8 cellular contexts compared by ENCODE assay signal in the genomic region with DNA sequence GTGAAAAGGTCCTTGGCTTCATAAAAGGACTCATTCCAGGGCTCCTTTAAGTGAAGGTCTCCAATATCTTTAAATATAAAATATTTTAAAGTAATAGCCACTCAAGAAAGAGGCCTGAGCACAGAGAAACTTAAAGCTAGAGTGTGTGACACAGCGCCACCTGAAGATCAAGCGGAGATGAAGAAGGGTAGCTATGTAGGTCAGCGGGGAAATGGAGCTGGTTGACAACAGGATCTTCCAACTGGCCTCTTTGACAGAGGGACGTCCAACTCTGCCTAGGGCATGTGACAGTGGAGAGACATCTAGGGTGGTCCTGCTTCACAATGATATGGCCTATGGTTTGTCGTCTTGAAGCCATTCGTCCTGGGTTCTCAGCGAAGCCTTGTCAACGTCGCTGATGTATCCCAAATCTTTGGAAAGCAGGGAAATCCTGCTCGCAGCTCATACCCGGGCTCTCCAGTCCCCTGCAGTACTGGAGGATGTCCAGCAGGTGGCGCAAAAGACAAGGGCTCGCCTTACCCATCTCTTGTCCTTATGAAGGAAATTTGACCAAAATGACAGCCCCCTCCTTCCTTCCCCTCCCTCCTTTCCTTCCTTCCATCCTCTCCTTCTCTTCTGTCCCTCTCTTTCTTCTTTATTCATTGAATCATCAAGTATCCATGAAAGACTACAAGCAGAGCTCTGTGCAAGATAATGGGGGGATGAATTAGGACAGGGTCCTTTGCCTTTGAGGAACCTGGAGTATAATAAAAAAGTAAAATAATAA. TPM values are rescaled to one million over a fixed set of nuclear protein-coding genes. Genes with fewer than 3 reads are reported as not detected.
DNase-seq lines count a peak whose midpoint lies in the region; ATAC-seq, FAIRE-seq and TF ChIP-seq lines count a peak whose summit lies in the region.

No MANE protein-coding gene starts in this region.

- peak; percentile 91 for FAIRE-seq in HepG2 (lab: Jason Lieb, UNC)

- DNase-seq in AG20443 (ENCODE audit: low spot score): peak; percentile 82
- peak; percentile 64 for DNase-seq in NCI-H1694 treated with DMSO at 0.1 percent for 48 hours (lab: John Stamatoyannopoulos, UW)
- peak; percentile 34 to 60 for DNase-seq in activated CD4-positive, alpha-beta T cell treated with anti-CD3 and anti-CD28 coated beads for 4 hours
- DNase-seq in coronary artery (ENCODE audit: low spot score): no peak
- DNase-seq in HepG2 (ENCODE audit: low spot score): peak; percentile 41
- peak; percentile 23 to 33 (median 28) for DNase-seq in stimulated activated CD4-positive, alpha-beta T cell treated with anti-CD3 and anti-CD28 coated beads, TNF-alpha, amount 100 ng/mL, for 4 hours (ENCODE audit: low read depth in 3 of 3)

- H3K4me3 ChIP-seq in coronary artery (no peak overlapping the region), HepG2 (replicated peaks in 1 of 3; ENCODE audit: insufficient read depth in 1 of 3, low read depth in 2 of 3, low read length in 3 of 3) (no peak overlapping the region)

- no peak overlapping the region for H2AFZ ChIP-seq in HepG2 (ENCODE audit: low read length)

- TF ChIP-seq POLR2A in HepG2 (IDR thresholded peaks at IDR 0.05; ENCODE audit: insufficient read depth in 1 of 2, low read depth in 2 of 2, low read length in 2 of 2): no peak

- TF ChIP-seq EP300 in HepG2 (IDR thresholded peaks at IDR 0.05; ENCODE audit: low read depth in 2 of 2, low read length in 2 of 2) (no peak), HepG2 (CRISPR knock-in tag; IDR thresholded peaks at IDR 0.05; ENCODE audit: borderline replicate concordance) (no peak)

- intact Hi-C loops in HepG2 (cut with micrococcal nuclease; ENCODE audit: unreplicated experiment): loop anchor here (1.0 to 5.0 kb wide), 2 partner anchors 119 to 445 kb away; no protein-coding TSS in a partner anchor

- no peaks in the 10 kb centered on the region for H3K9me3 ChIP-seq in HepG2 (ENCODE audit: low read length)

- TF ChIP-seq CTCF in coronary artery (IDR thresholded peaks at IDR 0.05) (peak; percentile 96), HepG2 (CRISPR knock-in tag; IDR thresholded peaks at IDR 0.05) (peak; percentile 91)

- H3K79me2 ChIP-seq in HepG2 (ENCODE audit: insufficient read depth, low read length): no peaks in the 10 kb centered on the region

- POLR2A ChIA-PET in HepG2 (lab: Yijun Ruan, JAX): interaction anchor here (1.9 kb wide), 1 partner anchor 118 kb away, joined by 5 read pairs; no protein-coding TSS in a partner anchor

- peak; percentile 80 for TF ChIP-seq RAD21 in HepG2 (CRISPR knock-in tag; IDR thresholded peaks at IDR 0.05)

- BruUV-seq in HepG2 (replicated peaks; lab: Mats Ljungman, UMichigan): no TSS peak

- H3K27ac ChIP-seq in coronary artery (no peak overlapping the region), HepG2 (ENCODE audit: extremely low read length, insufficient read depth, low read length) (no peak overlapping the region)

- ATAC-seq in GM18867 (IDR thresholded peaks at IDR 0.05; ENCODE audit: unreplicated experiment) (peak; percentile 53), HepG2 (peak; percentile 70), GM21367 (IDR thresholded peaks at IDR 0.05; ENCODE audit: unreplicated experiment) (no peak)

- no peaks in the 10 kb centered on the region for H3K36me3 ChIP-seq in HepG2 (replicated peaks in 1 of 2; ENCODE audit: control insufficient read depth in 1 of 2, insufficient read depth in 2 of 2, low read length in 2 of 2)

- in situ Hi-C loops in HepG2 (cut with HindIII; ENCODE audit: extremely low pct_ligation_motif_present, low pct_unique_long_range_greater_than_20kb): loop anchor here (5.0 kb wide), 1 partner anchor 120 kb away; no protein-coding TSS in a partner anchor

- WGBS in HepG2 (ENCODE audit: low lambda C conversion rate): 3% methylated on average over 7 of the region's 13 CpGs

- peaks cover 0 to 4% of the 10 kb centered on the region in 2 experiments; a peak in 2 of 5 replicates for H3K27me3 ChIP-seq in HepG2 (ENCODE audit: control insufficient read depth in 1 of 2, insufficient read depth in 2 of 2, low read length in 2 of 2)

- H3K4me2 ChIP-seq in HepG2 (ENCODE audit: low read depth, low read length): no peak overlapping the region

- no peaks in the 10 kb centered on the region for H4K20me1 ChIP-seq in HepG2 (ENCODE audit: insufficient read depth, low read length)

- no peak overlapping the region for H3K9ac ChIP-seq in HepG2 (ENCODE audit: insufficient read depth, low read depth, low read length)

- CTCF ChIA-PET in HepG2 (lab: Yijun Ruan, JAX; ENCODE audit: low intra/inter-chr PET ratio, low total read pairs): interaction anchor here (1.2 to 4.4 kb wide), 2 partner anchors 119 to 704 kb away, joined by 6 to 68 read pairs; no protein-coding TSS in a partner anchor

- no peaks in the 10 kb centered on the region for H3K4me1 ChIP-seq in HepG2 (ENCODE audit: insufficient read depth, low read length)

TF ChIP-seq in HepG2, 621 proteins besides CTCF, POLR2A, EP300 and RAD21 (continues in another document):
- TF ChIP-seq KMT2B (CRISPR knock-in tag; IDR thresholded peaks at IDR 0.05) (0 out of 2 replicates have a peak, but pooled peaks have one; percentile 15), HMG20A (CRISPR knock-in tag; IDR thresholded peaks at IDR 0.05; ENCODE audit: borderline replicate concordance) (no peak), TOE1 (CRISPR knock-in tag; IDR thresholded peaks at IDR 0.05) (no peak), ZNF607 (CRISPR knock-in tag; IDR thresholded peaks at IDR 0.05; ENCODE audit: borderline replicate concordance) (no peak), TARDBP (CRISPR knock-in tag; IDR thresholded peaks at IDR 0.05) (no peak), RXRA (CRISPR knock-in tag; IDR thresholded peaks at IDR 0.05) (0 out of 2 replicates have a peak, but pooled peaks have one; percentile 16), KDM5B (CRISPR knock-in tag; IDR thresholded peaks at IDR 0.05; ENCODE audit: borderline replicate concordance) (no peak), ZNF33B (CRISPR knock-in tag; IDR thresholded peaks at IDR 0.05) (0 out of 2 replicates have a peak, but pooled peaks have one; percentile 23), ZMAT3 (CRISPR knock-in tag; conservative IDR thresholded peaks at IDR 0.05) (no peak), ZC3H13 (CRISPR knock-in tag; IDR thresholded peaks at IDR 0.05) (no peak), CENPX (CRISPR knock-in tag; IDR thresholded peaks at IDR 0.05) (no peak), ZNF382 (CRISPR knock-in tag; IDR thresholded peaks at IDR 0.05; ENCODE audit: borderline replicate concordance) (no peak), PHB2 (IDR thresholded peaks at IDR 0.05; ENCODE audit: partially characterized antibody) (no peak), ZNF614 (CRISPR knock-in tag; IDR thresholded peaks at IDR 0.05; ENCODE audit: borderline replicate concordance) (0 out of 2 replicates have a peak, but pooled peaks have one; percentile 34), ZNF292 (CRISPR knock-in tag; IDR thresholded peaks at IDR 0.05; ENCODE audit: borderline replicate concordance, low read depth) (no peak), ZKSCAN8 (CRISPR knock-in tag; IDR thresholded peaks at IDR 0.05; ENCODE audit: borderline replicate concordance) (no peak), FOXC1 (CRISPR knock-in tag; IDR thresholded peaks at IDR 0.05; ENCODE audit: borderline replicate concordance) (no peak), KDM1A (CRISPR knock-in tag; IDR thresholded peaks at IDR 0.05) (no peak), STAG1 (CRISPR knock-in tag; IDR thresholded peaks at IDR 0.05) (peak; percentile 83)
- TF ChIP-seq, protein P1, sequence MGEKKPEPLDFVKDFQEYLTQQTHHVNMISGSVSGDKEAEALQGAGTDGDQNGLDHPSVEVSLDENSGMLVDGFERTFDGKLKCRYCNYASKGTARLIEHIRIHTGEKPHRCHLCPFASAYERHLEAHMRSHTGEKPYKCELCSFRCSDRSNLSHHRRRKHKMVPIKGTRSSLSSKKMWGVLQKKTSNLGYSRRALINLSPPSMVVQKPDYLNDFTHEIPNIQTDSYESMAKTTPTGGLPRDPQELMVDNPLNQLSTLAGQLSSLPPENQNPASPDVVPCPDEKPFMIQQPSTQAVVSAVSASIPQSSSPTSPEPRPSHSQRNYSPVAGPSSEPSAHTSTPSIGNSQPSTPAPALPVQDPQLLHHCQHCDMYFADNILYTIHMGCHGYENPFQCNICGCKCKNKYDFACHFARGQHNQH (CRISPR knock-in tag; IDR thresholded peaks at IDR 0.05): no peak
- TF ChIP-seq, protein P2, sequence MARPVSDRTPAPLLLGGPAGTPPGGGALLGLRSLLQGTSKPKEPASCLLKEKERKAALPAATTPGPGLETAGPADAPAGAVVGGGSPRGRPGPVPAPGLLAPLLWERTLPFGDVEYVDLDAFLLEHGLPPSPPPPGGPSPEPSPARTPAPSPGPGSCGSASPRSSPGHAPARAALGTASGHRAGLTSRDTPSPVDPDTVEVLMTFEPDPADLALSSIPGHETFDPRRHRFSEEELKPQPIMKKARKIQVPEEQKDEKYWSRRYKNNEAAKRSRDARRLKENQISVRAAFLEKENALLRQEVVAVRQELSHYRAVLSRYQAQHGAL (CRISPR knock-in tag; IDR thresholded peaks at IDR 0.05; ENCODE audit: not compliant biosample characterization): no peak

RNA-seq across cellular contexts. Expression of a gene that starts 59.6 kb away (rescaled TPM):
- total RNA-seq in HepG2 (2016; rRNA removed; fragmentation: Illumina TruSeq; extraction: Trizol): not detected in 2 replicates
- not detected in 2 replicates for total RNA-seq in HepG2 (2016; cell fraction: cytosol; rRNA removed; fragmentation: Illumina TruSeq; extraction: Trizol; ENCODE audit: low read depth)
- total RNA-seq in HepG2 (2016; cell fraction: insoluble cytoplasmic fraction; rRNA removed; fragmentation: Illumina TruSeq; extraction: Trizol): not detected in 2 replicates
- not detected in 2 replicates for total RNA-seq in HepG2 (2016; cell fraction: membrane; rRNA removed; fragmentation: Illumina TruSeq; extraction: Trizol)
- total RNA-seq in HepG2 (2016; cell fraction: nucleus; rRNA removed; fragmentation: Illumina TruSeq; extraction: Trizol): 0.03 TPM in 1 of 2 replicates, not detected in the other
- polyA plus RNA-seq in HepG2 (2011; rRNA removed): 0.01 TPM in 1 of 2 replicates, not detected in the other
- polyA plus RNA-seq in HepG2 (2011; cell fraction: cytosol; rRNA removed): not detected in 2 replicates
- polyA plus RNA-seq in HepG2 (2011; cell fraction: nucleus; rRNA removed): 0.02 TPM in 1 of 2 replicates, not detected in the other
- polyA plus RNA-seq in HepG2 (2012): not detected in 2 replicates
- not detected in 2 replicates for polyA plus RNA-seq in HepG2 (2016; cell fraction: cytosol; fragmentation: Illumina TruSeq; extraction: Trizol; ENCODE audit: low read depth)
- polyA plus RNA-seq in HepG2 (2016; cell fraction: insoluble cytoplasmic fraction; fragmentation: Illumina TruSeq; extraction: Trizol; ENCODE audit: low read depth): not detected in 2 replicates
- not detected in 2 replicates for polyA plus RNA-seq in HepG2 (2016; cell fraction: membrane; fragmentation: Illumina TruSeq; extraction: Trizol; ENCODE audit: low read depth)
- not detected in 2 replicates for polyA plus RNA-seq in HepG2 (2016; cell fraction: nucleus; fragmentation: Illumina TruSeq; extraction: Trizol; ENCODE audit: insufficient read depth, low read depth)
- 0.10 and 0.33 TPM in 2 replicates for polyA minus RNA-seq in HepG2 (2011; rRNA and poly(A)+ RNA removed; ENCODE audit: low replicate concordance)
- not detected in 2 replicates for polyA minus RNA-seq in HepG2 (2011; cell fraction: cytosol; rRNA and poly(A)+ RNA removed)
- under 0.01 TPM in 1 of 2 replicates, not detected in the other for polyA minus RNA-seq in HepG2 (2011; cell fraction: nucleus; rRNA and poly(A)+ RNA removed)
